12 cellular contexts compared by ENCODE assay signal in genomic region chr4:153479118-153479517, GRCh38. TPM values are rescaled to one million over a fixed set of nuclear protein-coding genes. Genes with fewer than 3 reads are reported as not detected.
DNase-seq lines count a peak whose midpoint lies in the region; ATAC-seq and TF ChIP-seq lines count a peak whose summit lies in the region.
"Had no signal": no experiment of that assay in that cellular context is flagged by ENCODE, and none has a peak within 500 bp of the region (broad histone marks: within the 10 kb centered on the region; RNA-seq: fewer than 3 reads in every experiment).

No MANE protein-coding gene starts in this region.

- peaks cover 65% of the 10 kb centered on the region for H3K4me1 ChIP-seq in CD8-positive, alpha-beta memory T cell (ENCODE audit: insufficient read depth, low read length)
- H3K4me1 ChIP-seq in testis = no peaks in the 10 kb centered on the region
- H3K4me1 ChIP-seq: neural progenitor cell had no signal

- no peaks in the 10 kb centered on the region for H3K9me3 Mint-ChIP-seq in CD8-positive, alpha-beta memory T cell
- H3K9me3 Mint-ChIP-seq in activated B cell treated with CpG ODN at 0.5 μM for 24 hours (no peaks in the 10 kb centered on the region), natural killer cell (no peaks in the 10 kb centered on the region)
- H3K9me3 Mint-ChIP-seq: neural progenitor cell had no signal

- peaks cover 6 to 50% (median 19%) of the 10 kb centered on the region in 3 donors for H3K36me3 Mint-ChIP-seq in CD8-positive, alpha-beta memory T cell
- H3K36me3 Mint-ChIP-seq in activated B cell treated with CpG ODN at 0.5 μM for 24 hours (ENCODE audit: low read depth) (peaks cover 76% of the 10 kb centered on the region), natural killer cell (peaks cover 7% of the 10 kb centered on the region)

- peak overlapping the region in 1 of 7 donors; percentile 28 for H3K4me3 Mint-ChIP-seq in CD8-positive, alpha-beta memory T cell
- peak overlapping the region; percentile 44 for H3K4me3 Mint-ChIP-seq in activated B cell treated with CpG ODN at 0.5 μM for 24 hours
- H3K4me3 Mint-ChIP-seq in natural killer cell = no peak overlapping the region
- H3K4me3 Mint-ChIP-seq: neural progenitor cell had no signal

- H3K4me3 ChIP-seq in CD8-positive, alpha-beta memory T cell (ENCODE audit: low read length) = no peak overlapping the region
- no peak overlapping the region for H3K4me3 ChIP-seq in testis
- H3K4me3 ChIP-seq: left lung, neural progenitor cell had no signal

- POLR2A ChIA-PET in CD8-positive, alpha-beta memory T cell (lab: Charles Lee) = interaction anchor here (1.1 kb wide), 1 partner anchor 11 kb away, joined by 3 read pairs; no protein-coding TSS in a partner anchor
- POLR2A ChIA-PET in activated B cell treated with CpG ODN at 0.5 μM for 24 hours (lab: Charles Lee) = interaction anchor here (5.3 kb wide), 1 partner anchor 12 kb away, joined by 25 read pairs; the partner anchor contains the start of gene TMEM131L

- H3K36me3 ChIP-seq in CD8-positive, alpha-beta memory T cell (ENCODE audit: insufficient read depth, low read length) = peaks cover 10% of the 10 kb centered on the region
- H3K36me3 ChIP-seq in testis (ENCODE audit: low read depth, missing control alignments) = no peaks in the 10 kb centered on the region
- H3K36me3 ChIP-seq: neural progenitor cell had no signal

- intact Hi-C loops in activated B cell treated with CpG ODN at 0.5 μM for 24 hours (cut with micrococcal nuclease) = no loop called here
- intact Hi-C loops in natural killer cell (cut with micrococcal nuclease) = no loop called here
- intact Hi-C loops in testis (cut with DNase I; ENCODE audit: low total_unique reads) = no loop called here

- 70 to 82% methylated on average over 3 of the region's 3 CpGs for WGBS in testis, 2 donors

- TF ChIP-seq CTCF in activated B cell treated with CpG ODN at 0.5 μM for 24 hours (IDR thresholded peaks at IDR 0.05) (no peak), natural killer cell (IDR thresholded peaks at IDR 0.05) (no peak), testis (IDR thresholded peaks at IDR 0.05) (no peak)

- peaks cover 57 to 79% (median 78%) of the 10 kb centered on the region in 3 donors for H3K4me1 Mint-ChIP-seq in CD8-positive, alpha-beta memory T cell
- peaks cover 93% of the 10 kb centered on the region for H3K4me1 Mint-ChIP-seq in activated B cell treated with CpG ODN at 0.5 μM for 24 hours
- peaks cover 42 to 58% of the 10 kb centered on the region in 2 donors for H3K4me1 Mint-ChIP-seq in natural killer cell

- no peaks in the 10 kb centered on the region for H3K27me3 Mint-ChIP-seq in CD8-positive, alpha-beta memory T cell
- H3K27me3 Mint-ChIP-seq in activated B cell treated with CpG ODN at 0.5 μM for 24 hours (no peaks in the 10 kb centered on the region), natural killer cell (ENCODE audit: low read depth in 2 of 2) (no peaks in the 10 kb centered on the region)

- no peak for TF ChIP-seq POLR2A in testis (IDR thresholded peaks at IDR 0.05)

- CTCF ChIA-PET in CD8-positive, alpha-beta memory T cell (lab: Charles Lee) = interaction anchor here (1.0 to 2.0 kb wide), 5 partner anchors 8 to 95 kb away, joined by 3 to 7 read pairs (median 5); partner anchors contain the start of gene TMEM131L
- CTCF ChIA-PET in activated B cell treated with CpG ODN at 0.5 μM for 24 hours (lab: Charles Lee) = interaction anchor here (0.6 kb wide), 1 partner anchor 924 kb away, joined by 4 read pairs; no protein-coding TSS in a partner anchor

- no peak overlapping the region for H3K27ac ChIP-seq in CD8-positive, alpha-beta memory T cell (ENCODE audit: low read depth, low read length)
- no peak overlapping the region for H3K27ac ChIP-seq in testis
- H3K27ac ChIP-seq: left lung, neural progenitor cell had no signal

- no peaks in the 10 kb centered on the region for H3K27me3 ChIP-seq in CD8-positive, alpha-beta memory T cell (ENCODE audit: insufficient read depth, low read length, poor library complexity, severe bottlenecking)
- no peaks in the 10 kb centered on the region for H3K27me3 ChIP-seq in testis
- H3K27me3 ChIP-seq: left lung, neural progenitor cell had no signal

- no peak for DNase-seq in CD8-positive, alpha-beta memory T cell
- peak; percentile 34 for DNase-seq in H4 (ENCODE audit: low spot score)
- no peak for DNase-seq in activated B cell treated with CpG ODN at 0.5 μM for 24 hours
- no peak for DNase-seq in natural killer cell
- no peak for DNase-seq in anterior cingulate cortex (lab: John Stamatoyannopoulos, UW)
- DNase-seq in activated CD4-positive, CD25-positive, alpha-beta regulatory T cell (lab: John Stamatoyannopoulos, UW) = no peak
- DNase-seq in testis = no peak
- no peak for DNase-seq in activated CD4-positive, alpha-beta T cell treated with anti-CD3 and anti-CD28 coated beads, Interleukin-2, amount 50 U/mL, for 1 hour
- DNase-seq: left lung, NCI-H510A, T-helper 9 cell had no signal

- H3K27ac Mint-ChIP-seq in CD8-positive, alpha-beta memory T cell = peak overlapping the region; percentile 22 to 82 (median 58)
- peak overlapping the region; percentile 75 for H3K27ac Mint-ChIP-seq in activated B cell treated with CpG ODN at 0.5 μM for 24 hours
- H3K27ac Mint-ChIP-seq in natural killer cell = peak overlapping the region; percentile 42 to 65
- H3K27ac Mint-ChIP-seq: neural progenitor cell had no signal

- ATAC-seq in activated B cell treated with CpG ODN at 0.5 μM for 24 hours (ENCODE audit: low read depth) (no peak), natural killer cell (no peak)
- ATAC-seq: left lung had no signal

- H3K9me3 ChIP-seq in CD8-positive, alpha-beta memory T cell (ENCODE audit: low read length) = no peaks in the 10 kb centered on the region
- H3K9me3 ChIP-seq in testis = no peaks in the 10 kb centered on the region
- H3K9me3 ChIP-seq: left lung had no signal

RNA-seq across cellular contexts. Expression of gene TMEM131L, which starts 13.0 kb away (rescaled TPM):
- 10 to 100 TPM; 28.1 to 29.6 TPM for total RNA-seq in CD8-positive, alpha-beta memory T cell
- polyA plus RNA-seq in CD8-positive, alpha-beta memory T cell = 28.6 TPM
- total RNA-seq in H4 (2014; rRNA removed; shearing (Covaris generic)) = 13.5 and 14.2 TPM in 2 replicates
- total RNA-seq in activated B cell treated with CpG ODN at 0.5 μM for 24 hours = 170 and 193 TPM in 2 replicates
- 100 to 1,000 TPM in 1 of 3 donors, 10 to 100 TPM in 2; 67.8 to 105 (median 71.1) TPM for total RNA-seq in natural killer cell
- total RNA-seq in testis = 10 to 100 TPM; 12.6 to 15.0 TPM
- polyA plus RNA-seq in testis (ENCODE audit: insufficient read depth, low read depth, low replicate concordance) = 9.1 TPM
